In the genomic region with DNA sequence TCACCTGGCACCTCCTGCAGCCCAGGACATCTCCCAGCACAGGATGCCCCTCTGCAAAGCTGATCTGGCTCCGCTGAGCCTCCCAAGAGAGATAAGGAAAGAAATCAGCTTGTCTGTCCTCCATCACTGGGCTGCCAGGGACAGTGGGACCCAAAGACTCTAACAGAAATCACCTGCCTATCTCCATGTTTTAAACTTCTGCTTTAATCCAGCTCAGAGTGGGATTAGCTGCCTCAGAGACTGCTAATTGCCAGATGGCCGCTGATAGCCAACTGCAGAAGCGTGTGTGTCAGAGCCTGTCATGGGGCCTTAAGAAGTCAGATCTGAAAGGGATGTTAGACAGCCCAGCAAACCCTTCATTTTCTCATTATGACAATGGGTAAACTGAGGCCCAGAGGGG, we compare ENCODE assay signal across 14 cellular contexts.
A peak's percentile ranks its signal among the peaks of the same experiment; 100 is the strongest.
DNase-seq lines count a peak whose midpoint lies in the region; ATAC-seq lines count a peak whose summit lies in the region.
"Had no signal": no experiment of that assay in that cellular context is flagged by ENCODE, and none has a peak within 500 bp of the region (broad histone marks: within the 10 kb centered on the region; RNA-seq: fewer than 3 reads in every experiment).

No MANE protein-coding gene starts in this region.

- no peak overlapping the region for H2BK120ac ChIP-seq in mesendoderm (ENCODE audit: low read depth, low read length)

- no peak overlapping the region for H3K27ac ChIP-seq in mesendoderm (ENCODE audit: low read depth, low read length)
- no peak overlapping the region for H3K27ac ChIP-seq in naive thymus-derived CD4-positive, alpha-beta T cell (ENCODE audit: low read depth, low read length)
- H3K27ac ChIP-seq: A549, GM23248 had no signal

- no peaks in the 10 kb centered on the region for H3K27me3 ChIP-seq in mesendoderm (ENCODE audit: insufficient read depth, low read length, poor library complexity)
- H3K27me3 ChIP-seq in naive thymus-derived CD4-positive, alpha-beta T cell (ENCODE audit: control insufficient read depth in 2 of 2, insufficient read depth in 2 of 2, low read length in 2 of 2) = no peaks in the 10 kb centered on the region

- no peak overlapping the region for H3K23ac ChIP-seq in mesendoderm (ENCODE audit: low read length)

- no peak overlapping the region for H3K27ac Mint-ChIP-seq in naive thymus-derived CD4-positive, alpha-beta T cell
- H3K27ac Mint-ChIP-seq: CD14-positive monocyte; CD8-positive, alpha-beta T cell had no signal

- no peak overlapping the region for H4K5ac ChIP-seq in mesendoderm (ENCODE audit: low read length)

- H3K9ac ChIP-seq in mesendoderm (ENCODE audit: low read length) = no peak overlapping the region
- H3K9ac ChIP-seq: GM23248 had no signal

- no peaks in the 10 kb centered on the region for H3K79me1 ChIP-seq in mesendoderm (ENCODE audit: low read length)

- H3K27me3 Mint-ChIP-seq in naive thymus-derived CD4-positive, alpha-beta T cell = peaks cover 0 to 7% (median 0%) of the 10 kb centered on the region in 5 donors

- no peak overlapping the region for H3K4me2 ChIP-seq in mesendoderm (ENCODE audit: low read length)
- H3K4me2 ChIP-seq: A549 had no signal

- no peaks in the 10 kb centered on the region for H3K36me3 Mint-ChIP-seq in naive thymus-derived CD4-positive, alpha-beta T cell
- H3K36me3 Mint-ChIP-seq: CD14-positive monocyte; CD8-positive, alpha-beta T cell had no signal

- no peak overlapping the region for H3K4me3 ChIP-seq in mesendoderm (ENCODE audit: low read length)
- no peak overlapping the region for H3K4me3 ChIP-seq in naive thymus-derived CD4-positive, alpha-beta T cell (ENCODE audit: low read length)
- H3K4me3 ChIP-seq: A549, GM23248 had no signal

- intact Hi-C loops in naive thymus-derived CD4-positive, alpha-beta T cell (cut with micrococcal nuclease) = no loop called here

- H3K56ac ChIP-seq in mesendoderm (ENCODE audit: low read length) = no peak overlapping the region

- CTCF ChIA-PET in naive thymus-derived CD4-positive, alpha-beta T cell (lab: Charles Lee) = no interaction called here

- no CpG with 5 or more reads among the region's 3 CpGs for WGBS in mesendoderm (ENCODE audit: extremely low coverage, insufficient coverage, low lambda C conversion rate)

- no peak overlapping the region for H3K4me3 Mint-ChIP-seq in naive thymus-derived CD4-positive, alpha-beta T cell
- H3K4me3 Mint-ChIP-seq: CD14-positive monocyte; CD8-positive, alpha-beta T cell had no signal

- H3K4ac ChIP-seq in mesendoderm (ENCODE audit: low read depth, low read length) = no peak overlapping the region

- H3K9me3 ChIP-seq in naive thymus-derived CD4-positive, alpha-beta T cell (ENCODE audit: control insufficient read depth in 2 of 3, low read length in 3 of 3) = no peaks in the 10 kb centered on the region
- H3K9me3 ChIP-seq: A549 had no signal

- H3K4me1 Mint-ChIP-seq in naive thymus-derived CD4-positive, alpha-beta T cell = no peaks in the 10 kb centered on the region
- H3K4me1 Mint-ChIP-seq: CD14-positive monocyte had no signal

- no peak overlapping the region for H2BK15ac ChIP-seq in mesendoderm (replicated peaks; ENCODE audit: low read depth)

- peaks cover under 1% of the 10 kb centered on the region for H3K4me1 ChIP-seq in mesendoderm (ENCODE audit: control insufficient read depth, low read depth, low read length)
- no peaks in the 10 kb centered on the region for H3K4me1 ChIP-seq in naive thymus-derived CD4-positive, alpha-beta T cell (ENCODE audit: control insufficient read depth in 2 of 2, insufficient read depth in 2 of 2, low read length in 2 of 2)
- H3K4me1 ChIP-seq: A549 had no signal

- peaks cover 0 to 4% (median 0%) of the 10 kb centered on the region in 11 donors for H3K9me3 Mint-ChIP-seq in naive thymus-derived CD4-positive, alpha-beta T cell
- H3K9me3 Mint-ChIP-seq: CD8-positive, alpha-beta T cell had no signal

- H4K8ac ChIP-seq in mesendoderm (ENCODE audit: low read depth, low read length) = no peak overlapping the region

- POLR2A ChIA-PET in naive thymus-derived CD4-positive, alpha-beta T cell (lab: Charles Lee) = no interaction called here

- DNase-seq in ELF-1 (ENCODE audit: low read depth, low spot score) (peak; percentile 33), NCI-H82 treated with DMSO at 0.1 percent for 48 hours (lab: John Stamatoyannopoulos, UW; ENCODE audit: unreplicated experiment) (peak; percentile 92), mesendoderm (peak; percentile 63), NCI-H226 (no peak)
- no peak for DNase-seq in naive thymus-derived CD4-positive, alpha-beta T cell
- DNase-seq: CD8-positive, alpha-beta T cell; COR-L47; DMS53; GM23248; IMR-90 had no signal

- H2BK5ac ChIP-seq in mesendoderm (ENCODE audit: low read length) = no peak overlapping the region

- ATAC-seq in naive thymus-derived CD4-positive, alpha-beta T cell = no peak
- ATAC-seq in HG03159 (IDR thresholded peaks at IDR 0.05; ENCODE audit: unreplicated experiment) = no peak
- ATAC-seq: A549; CD8-positive, alpha-beta T cell; HCT116 had no signal

- H3K79me2 ChIP-seq in mesendoderm (ENCODE audit: control insufficient read depth, insufficient read depth, low read length) = no peaks in the 10 kb centered on the region

- H3K18ac ChIP-seq in mesendoderm (ENCODE audit: low read length) = no peak overlapping the region

- H3K36me3 ChIP-seq in mesendoderm (ENCODE audit: control insufficient read depth, insufficient read depth, low read length) = no peaks in the 10 kb centered on the region
- H3K36me3 ChIP-seq in naive thymus-derived CD4-positive, alpha-beta T cell (ENCODE audit: control insufficient read depth in 2 of 3, insufficient read depth in 3 of 3, low read length in 3 of 3) = no peaks in the 10 kb centered on the region

- no peak overlapping the region for H2AK5ac ChIP-seq in mesendoderm (ENCODE audit: low read length)

Comparison
In these comparisons a context has a peak if more than half of its experiments do, and no peak if none do; other contexts are left out.
1. DNase-seq: peak in ELF-1 (single experiment), NCI-H82 treated with DMSO at 0.1 percent for 48 hours (single experiment) and mesendoderm (single experiment); none in naive thymus-derived CD4-positive, alpha-beta T cell (0 of 9) and NCI-H226 (single experiment).